1 cellular context compared by ENCODE assay signal in the genomic region with DNA sequence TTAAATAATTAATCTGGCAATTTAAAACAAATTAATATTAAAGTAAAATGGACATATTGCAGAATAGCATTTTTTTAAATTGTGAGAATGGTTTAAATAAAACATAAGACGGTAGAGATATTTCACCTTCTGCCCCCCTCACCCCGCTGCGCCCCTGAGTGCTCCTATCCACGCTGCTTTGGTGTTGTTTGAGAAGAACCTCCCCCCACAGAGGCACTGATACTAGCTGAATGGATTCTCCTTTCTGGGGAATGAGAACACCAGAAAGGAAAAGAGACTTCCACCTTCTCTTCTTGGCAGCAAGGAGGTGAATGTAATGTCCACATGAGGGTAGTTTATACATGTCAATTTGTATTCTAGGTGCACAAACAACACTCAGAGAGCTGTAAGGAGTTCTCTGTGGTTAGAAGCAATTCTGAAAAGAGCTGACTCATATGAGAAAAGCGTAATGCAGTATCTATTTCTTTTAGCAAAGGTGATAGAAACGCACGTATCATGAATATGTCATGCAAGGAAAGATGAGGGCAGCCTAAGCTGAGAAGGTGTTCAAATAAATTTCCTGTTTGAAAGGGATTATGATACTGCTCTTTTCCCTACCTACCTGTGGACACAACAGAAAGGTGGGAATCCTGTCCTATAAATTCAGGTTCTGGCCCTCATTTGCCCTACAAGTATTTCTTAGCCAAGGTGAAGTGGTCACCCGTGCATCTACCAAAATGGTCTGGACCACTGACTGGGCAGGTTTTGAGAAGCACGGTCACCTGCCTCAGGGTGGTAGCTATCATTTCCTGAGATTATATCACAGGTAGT.
TF ChIP-seq lines count a peak whose summit lies in the region.

No MANE protein-coding gene starts in this region.

TF ChIP-seq in HCT116, 20 proteins besides CTCF, POLR2A, EP300 and RAD21 (continued from another document):
- no peak for TF ChIP-seq SP1 (IDR thresholded peaks at IDR 0.05; ENCODE audit: low read depth)
- TF ChIP-seq EZH2phosphoT487 (IDR thresholded peaks at IDR 0.05; ENCODE audit: borderline replicate concordance) = no peak
